Comparison of ENCODE assay signal across 17 cellular contexts in the genomic region with DNA sequence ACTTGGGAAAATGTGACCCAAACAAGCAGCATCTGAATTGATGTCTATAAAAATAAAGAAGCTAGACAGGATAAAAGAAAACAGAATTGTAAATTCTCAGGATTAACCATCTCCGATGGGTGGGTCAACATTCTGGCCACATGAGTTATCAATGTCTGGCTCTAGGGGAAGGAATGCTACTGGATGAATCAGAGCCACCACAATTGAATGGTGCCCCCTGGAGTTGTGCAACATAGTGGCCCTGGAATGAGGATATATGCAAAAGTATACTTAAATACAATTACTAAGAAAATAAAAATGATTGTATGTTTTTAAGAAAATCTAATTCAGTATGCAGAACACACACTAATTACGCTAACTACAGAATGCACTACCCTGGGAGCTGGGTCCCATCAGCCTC.
DNase-seq lines count a peak whose midpoint lies in the region; ATAC-seq and TF ChIP-seq lines count a peak whose summit lies in the region.
"Had no signal": no experiment of that assay in that cellular context is flagged by ENCODE, and none has a peak within 500 bp of the region (broad histone marks: within the 10 kb centered on the region; RNA-seq: fewer than 3 reads in every experiment).

No MANE protein-coding gene starts in this region.

- peaks cover 34% of the 10 kb centered on the region for H3K36me3 Mint-ChIP-seq in osteocyte (ENCODE audit: unreplicated experiment)

- in situ Hi-C loops in GM13977 (cut with MboI; ENCODE audit: low pct_unique_long_range_greater_than_20kb, low sequenced_read_pairs, unreplicated experiment) = no loop called here

- H3K9me3 Mint-ChIP-seq in osteocyte (ENCODE audit: unreplicated experiment) = no peaks in the 10 kb centered on the region
- H3K9me3 Mint-ChIP-seq: activated T-cell treated with anti-CD3 and anti-CD28 coated beads, Interleukin-2, amount 50 U/mL, for 72 hours had no signal

- H3K27ac ChIP-seq in PC-3 (ENCODE audit: low read length) (no peak overlapping the region), esophagus squamous epithelium (peak overlapping the region in 3 of 4 donors; percentile 24 to 60 (median 48))

- H3K4me3 ChIP-seq in PC-3 (ENCODE audit: low read length) (no peak overlapping the region), esophagus squamous epithelium (no peak overlapping the region)
- H3K4me3 ChIP-seq: gastroesophageal sphincter, stomach had no signal

- no peak overlapping the region for H2AFZ ChIP-seq in PC-3 (ENCODE audit: low read length)

- H3K27me3 ChIP-seq in PC-3 (ENCODE audit: low read length) (no peaks in the 10 kb centered on the region), esophagus squamous epithelium (no peaks in the 10 kb centered on the region)
- H3K27me3 ChIP-seq: gastroesophageal sphincter, stomach had no signal

- H3K4me3 Mint-ChIP-seq in osteocyte (ENCODE audit: unreplicated experiment) = no peak overlapping the region

- no TSS peak for BruUV-seq in PC-3 (replicated peaks; lab: Mats Ljungman, UMichigan)

- H3K27me3 Mint-ChIP-seq in osteocyte (ENCODE audit: unreplicated experiment) = no peaks in the 10 kb centered on the region

- no peaks in the 10 kb centered on the region for H4K20me1 ChIP-seq in PC-3 (ENCODE audit: low read length)

- H3K36me3 ChIP-seq in PC-3 (ENCODE audit: low read depth, low read length) (no peaks in the 10 kb centered on the region), esophagus squamous epithelium (peaks cover 0 to 57% (median 0%) of the 10 kb centered on the region in 3 donors)

- H3K4me1 ChIP-seq in PC-3 (ENCODE audit: insufficient read depth, low read length) = no peaks in the 10 kb centered on the region
- H3K4me1 ChIP-seq in esophagus squamous epithelium = peaks cover 0 to 36% (median 16%) of the 10 kb centered on the region in 3 donors
- H3K4me1 ChIP-seq: Caco-2 had no signal

- H3F3A ChIP-seq in PC-3 (ENCODE audit: low read length, unreplicated experiment) = no peaks in the 10 kb centered on the region

- DNase-seq in EH (ENCODE audit: low read depth) (peak; percentile 81), PC-3 (no peak), esophagus squamous epithelium (lab: John Stamatoyannopoulos, UW) (no peak), osteocyte (ENCODE audit: extremely low spot score, unreplicated experiment) (no peak), GM13977 (ENCODE audit: low spot score) (no peak), COLO829 (ENCODE audit: low spot score) (no peak)
- DNase-seq: activated CD4-positive, alpha-beta T cell treated with anti-CD3 and anti-CD28 coated beads for 1 hour; activated T-cell treated with anti-CD3 and anti-CD28 coated beads, Interleukin-2, amount 50 U/mL, for 72 hours; Caco-2; caudate nucleus; NCI-H146; NCI-H774; stimulated activated CD4-positive, alpha-beta T cell treated with anti-CD3 and anti-CD28 coated beads, Interleukin-4, amount 100 ng/mL, for 1 hour; stomach had no signal

- H3K9ac ChIP-seq in PC-3 (ENCODE audit: low read length) = no peak overlapping the region

- CTCF ChIA-PET in PC-3 (lab: Charles Lee) = no interaction called here

- ATAC-seq in PC-3 (no peak), HG03457 (IDR thresholded peaks at IDR 0.05; ENCODE audit: unreplicated experiment) (no peak), GM21381 (IDR thresholded peaks at IDR 0.05; ENCODE audit: unreplicated experiment) (no peak)

- H3K9me3 ChIP-seq in PC-3 (ENCODE audit: low read length) = no peaks in the 10 kb centered on the region
- H3K9me3 ChIP-seq in esophagus squamous epithelium = no peaks in the 10 kb centered on the region
- H3K9me3 ChIP-seq: Caco-2, gastroesophageal sphincter, stomach had no signal

- POLR2A ChIA-PET in PC-3 (lab: Charles Lee; ENCODE audit: unreplicated experiment) = no interaction called here

- TF ChIP-seq CTCF in PC-3 (conservative IDR thresholded peaks at IDR 0.05; ENCODE audit: low read depth, low read length) (peak; percentile 33; the same call in 1 of the 2 replicates), esophagus squamous epithelium (IDR thresholded peaks at IDR 0.05) (no peak), osteocyte (IDR thresholded peaks at IDR 0.05) (peak; percentile 33), GM13977 (IDR thresholded peaks at IDR 0.05; ENCODE audit: extremely low read depth, insufficient read depth, missing control alignments) (no peak)

- TF ChIP-seq POLR2A in esophagus squamous epithelium (IDR thresholded peaks at IDR 0.05) = no peak

- no peaks in the 10 kb centered on the region for H3K9me2 ChIP-seq in PC-3 (replicated peaks; ENCODE audit: low read length)

- H3K4me1 Mint-ChIP-seq in osteocyte (ENCODE audit: unreplicated experiment) = peaks cover 57% of the 10 kb centered on the region

- WGBS in esophagus squamous epithelium, 2 donors = 84 to 88% methylated on average over 2 of the region's 2 CpGs

- H3K4me2 ChIP-seq in PC-3 (ENCODE audit: low read length) = no peak overlapping the region

- H3K27ac Mint-ChIP-seq in osteocyte (ENCODE audit: unreplicated experiment) = peak overlapping the region; percentile 92

- no peaks in the 10 kb centered on the region for H3K79me2 ChIP-seq in PC-3 (ENCODE audit: low read length)

- intact Hi-C loops in PC-3 (cut with micrococcal nuclease) (no loop called here), esophagus squamous epithelium (cut with DNase I) (no loop called here)

Comparison
In these comparisons a context has a peak if more than half of its experiments do, and no peak if none do; other contexts are left out.
1. CTCF ChIP-seq: peak in PC-3 (single experiment) and osteocyte (single experiment); none in esophagus squamous epithelium (0 of 6) and GM13977 (single experiment).